ENCODE assay signal across 23 cellular contexts in the genomic region with DNA sequence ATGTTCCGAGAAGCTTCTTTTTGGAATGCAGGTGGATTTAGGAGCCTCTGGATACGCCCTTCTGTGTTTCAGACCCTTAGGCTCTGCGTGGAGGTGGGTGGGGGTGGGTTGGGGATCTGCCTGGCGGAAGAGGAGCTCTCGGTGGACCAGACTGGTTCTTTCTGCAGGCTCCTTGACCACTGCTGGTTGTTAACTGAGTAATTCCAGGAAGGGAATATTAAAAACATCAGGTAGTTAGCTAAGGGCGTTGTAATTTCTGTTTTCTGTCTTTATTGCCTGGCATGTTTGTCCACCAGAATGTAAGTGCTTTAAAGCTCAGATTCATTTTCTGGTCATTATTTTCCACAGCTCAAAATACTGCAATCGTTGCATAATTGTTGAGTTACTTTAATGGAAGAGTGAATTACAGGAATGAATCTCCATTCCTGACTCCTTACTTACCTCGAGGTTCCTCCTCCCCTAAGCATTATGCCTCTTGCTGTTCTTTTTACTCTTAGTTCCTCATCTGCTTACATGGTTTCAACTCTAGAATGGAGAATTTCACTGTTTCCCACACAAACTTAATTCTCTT. TPM values are rescaled to one million over a fixed set of nuclear protein-coding genes. Genes with fewer than 3 reads are reported as not detected.
DNase-seq lines count a peak whose midpoint lies in the region; ATAC-seq, FAIRE-seq and TF ChIP-seq lines count a peak whose summit lies in the region.
"Had no signal": no experiment of that assay in that cellular context is flagged by ENCODE, and none has a peak within 500 bp of the region (broad histone marks: within the 10 kb centered on the region; RNA-seq: fewer than 3 reads in every experiment).

No MANE protein-coding gene starts in this region.

- H4K20me1 ChIP-seq in astrocyte (ENCODE audit: insufficient read depth, low read length) (peaks cover 89% of the 10 kb centered on the region), Karpas-422 (ENCODE audit: insufficient read depth, low read depth, low read length) (peaks cover 21% of the 10 kb centered on the region; the same call in 1 of the 2 replicates)

- no peak overlapping the region for H3K27ac ChIP-seq in astrocyte (ENCODE audit: low read depth, low read length)
- H3K27ac ChIP-seq in Karpas-422 (ENCODE audit: low read length): no peak overlapping the region
- H3K27ac ChIP-seq: body of pancreas, heart right ventricle, tibial nerve had no signal

- H3K4me1 ChIP-seq in astrocyte (ENCODE audit: insufficient read depth, low read length): no peaks in the 10 kb centered on the region
- peaks cover 26% of the 10 kb centered on the region for H3K4me1 ChIP-seq in mucosa of descending colon (ENCODE audit: low read depth)
- peaks cover 10% of the 10 kb centered on the region for H3K4me1 ChIP-seq in Karpas-422 (ENCODE audit: low read length)

- H3K4me2 ChIP-seq in astrocyte (ENCODE audit: low read length): no peak overlapping the region
- no peak overlapping the region for H3K4me2 ChIP-seq in Karpas-422 (ENCODE audit: low read depth, low read length, poor library complexity, severe bottlenecking)

- H3K27me3 ChIP-seq in GM06990 (replicated peaks; ENCODE audit: control insufficient read depth, insufficient read depth, low read length) (no peaks in the 10 kb centered on the region), astrocyte (ENCODE audit: insufficient read depth, low read length) (no peaks in the 10 kb centered on the region), Karpas-422 (ENCODE audit: low read length) (peaks cover 10% of the 10 kb centered on the region)
- H3K27me3 ChIP-seq: body of pancreas, heart right ventricle, tibial nerve had no signal

- H2AFZ ChIP-seq in astrocyte (ENCODE audit: low read depth, low read length) (no peak overlapping the region), Karpas-422 (ENCODE audit: low read length) (no peak overlapping the region)

- H3K27ac Mint-ChIP-seq in IgD-negative memory B cell: peak overlapping the region in 2 of 3 donors; percentile 15 to 37
- H3K27ac Mint-ChIP-seq in astrocyte (ENCODE audit: unreplicated experiment): peak overlapping the region; percentile 64
- no peak overlapping the region for H3K27ac Mint-ChIP-seq in activated T-cell treated with anti-CD3 and anti-CD28 coated beads, Interleukin-2, amount 50 U/mL, for 24 hours

- ATAC-seq in mucosa of descending colon: peak; percentile 83
- ATAC-seq: body of pancreas; heart right ventricle; stimulated activated naive CD8-positive, alpha-beta T cell treated with anti-CD3 and anti-CD28 coated beads, Interleukin-15, Interleukin-2, amounts not matched to agents 100 U/mL and 50 U/mL, for 24 hours had no signal

- intact Hi-C loops in mucosa of descending colon (cut with DNase I, micrococcal nuclease): no loop called here

- no peaks in the 10 kb centered on the region for H3K27me3 Mint-ChIP-seq in IgD-negative memory B cell
- H3K27me3 Mint-ChIP-seq in astrocyte (ENCODE audit: low read depth, unreplicated experiment): no peaks in the 10 kb centered on the region
- no peaks in the 10 kb centered on the region for H3K27me3 Mint-ChIP-seq in activated T-cell treated with anti-CD3 and anti-CD28 coated beads, Interleukin-2, amount 50 U/mL, for 24 hours
- H3K27me3 Mint-ChIP-seq: naive thymus-derived CD8-positive, alpha-beta T cell had no signal

- DNase-seq in GM06990 (ENCODE audit: extremely low read depth, insufficient read length): no peak
- DNase-seq in astrocyte (ENCODE audit: low read depth): no peak
- peak in 1 of 3 donors; percentile 24 for DNase-seq in mucosa of descending colon
- DNase-seq in activated T-cell treated with anti-CD3 and anti-CD28 coated beads, Interleukin-2, amount 50 U/mL, for 24 hours: no peak
- DNase-seq in NCI-H226: no peak
- no peak for DNase-seq in Karpas-422
- DNase-seq in DMS 273 (lab: John Stamatoyannopoulos, UW; ENCODE audit: unreplicated experiment): no peak
- DNase-seq: activated CD4-positive, alpha-beta T cell treated with anti-CD3 and anti-CD28 coated beads, Interleukin-2, amount 50 U/mL, for 48 hours; activated naive CD4-positive, alpha-beta T cell treated with anti-CD3 and anti-CD28 coated beads, Interleukin-2, amount 50 U/mL, for 16 hours; activated T-cell treated with anti-CD3 and anti-CD28 coated beads, Interleukin-2, amount 50 U/mL, for 1 hour; body of pancreas; heart right ventricle; NCI-H1694 treated with DMSO at 0.1 percent for 48 hours; NCI-H446 treated with DMSO at 0.1 percent for 48 hours; stimulated activated CD4-positive, alpha-beta T cell treated with anti-CD3 and anti-CD28 coated beads, Interleukin-1b, Interleukin-23, amount 100 ng/mL, for 48 hours; stimulated activated naive CD8-positive, alpha-beta T cell treated with anti-CD3 and anti-CD28 coated beads, Interleukin-15, Interleukin-2, amounts not matched to agents 100 U/mL and 50 U/mL, for 24 hours; SW 1271 had no signal

- H3K4me1 Mint-ChIP-seq in IgD-negative memory B cell (peaks cover 50 to 76% (median 63%) of the 10 kb centered on the region in 3 donors), astrocyte (ENCODE audit: low read depth, unreplicated experiment) (peaks cover 48% of the 10 kb centered on the region)
- H3K4me1 Mint-ChIP-seq in activated T-cell treated with anti-CD3 and anti-CD28 coated beads, Interleukin-2, amount 50 U/mL, for 24 hours (ENCODE audit: low read depth): peaks cover 83% of the 10 kb centered on the region

- no peak for FAIRE-seq in astrocyte (lab: Jason Lieb, UNC)
- FAIRE-seq: H1, TTC549 had no signal

- H3K4me3 ChIP-seq in GM06990 (replicated peaks; ENCODE audit: low read depth, low read length) (peak overlapping the region; percentile 33; the same call in 1 of the 2 replicates), astrocyte (ENCODE audit: insufficient read depth, low read depth, low read length) (no peak overlapping the region), mucosa of descending colon (no peak overlapping the region), Karpas-422 (ENCODE audit: low read length) (no peak overlapping the region)
- H3K4me3 ChIP-seq: body of pancreas, heart right ventricle, lung, tibial nerve had no signal

- H3K4me3 Mint-ChIP-seq in IgD-negative memory B cell (peak overlapping the region in 2 of 4 donors; percentile 59 to 69), astrocyte (ENCODE audit: unreplicated experiment) (no peak overlapping the region)
- no peak overlapping the region for H3K4me3 Mint-ChIP-seq in activated T-cell treated with anti-CD3 and anti-CD28 coated beads, Interleukin-2, amount 50 U/mL, for 24 hours

- H3K9me2 ChIP-seq in Karpas-422 (replicated peaks; ENCODE audit: insufficient read depth, low read length): no peaks in the 10 kb centered on the region

- H3K79me2 ChIP-seq in astrocyte (ENCODE audit: insufficient read depth, low read length) (peaks cover 99% of the 10 kb centered on the region), Karpas-422 (ENCODE audit: low read length) (peaks cover 7% of the 10 kb centered on the region; the same call in 1 of the 2 replicates)

- no peaks in the 10 kb centered on the region for H3K36me3 ChIP-seq in GM06990 (ENCODE audit: control insufficient read depth, insufficient read depth, low read length)
- H3K36me3 ChIP-seq in astrocyte (ENCODE audit: insufficient read depth, low read length): no peaks in the 10 kb centered on the region
- no peaks in the 10 kb centered on the region for H3K36me3 ChIP-seq in mucosa of descending colon (ENCODE audit: low read depth)
- H3K36me3 ChIP-seq in Karpas-422 (ENCODE audit: insufficient read depth, low read length): no peaks in the 10 kb centered on the region
- H3K36me3 ChIP-seq: heart right ventricle, tibial nerve had no signal

- no peaks in the 10 kb centered on the region for H3K9me3 ChIP-seq in astrocyte (ENCODE audit: insufficient read depth, low read depth, low read length)
- H3K9me3 ChIP-seq in mucosa of descending colon: no peaks in the 10 kb centered on the region
- 0 out of 2 replicates have a peak, but pooled peaks cover 5% of the 10 kb centered on the region for H3K9me3 ChIP-seq in Karpas-422 (ENCODE audit: low read length)
- H3K9me3 ChIP-seq: body of pancreas had no signal

- H3K9ac ChIP-seq in astrocyte (ENCODE audit: low read length): no peak overlapping the region
- H3K9ac ChIP-seq in Karpas-422 (ENCODE audit: low read length): no peak overlapping the region

- TF ChIP-seq CTCF in GM06990 (IDR thresholded peaks at IDR 0.05; ENCODE audit: insufficient read depth, low read length, poor library complexity, severe bottlenecking): no peak
- TF ChIP-seq CTCF in astrocyte (IDR thresholded peaks at IDR 0.05; ENCODE audit: insufficient read depth, low read depth, low read length): no peak
- TF ChIP-seq CTCF in mucosa of descending colon (IDR thresholded peaks at IDR 0.05): no peak

- H3K9me3 Mint-ChIP-seq in IgD-negative memory B cell (peaks cover 0 to 4% (median 0%) of the 10 kb centered on the region in 3 donors), astrocyte (ENCODE audit: unreplicated experiment) (peaks cover 20% of the 10 kb centered on the region)
- H3K9me3 Mint-ChIP-seq in activated T-cell treated with anti-CD3 and anti-CD28 coated beads, Interleukin-2, amount 50 U/mL, for 24 hours: peaks cover 19% of the 10 kb centered on the region

- H3K36me3 Mint-ChIP-seq in IgD-negative memory B cell: peaks cover 5% of the 10 kb centered on the region
- H3K36me3 Mint-ChIP-seq in astrocyte (ENCODE audit: low read depth, unreplicated experiment): peaks cover 15% of the 10 kb centered on the region
- H3K36me3 Mint-ChIP-seq in activated T-cell treated with anti-CD3 and anti-CD28 coated beads, Interleukin-2, amount 50 U/mL, for 24 hours (ENCODE audit: low read depth): peaks cover 11% of the 10 kb centered on the region

RNA-seq across cellular contexts. Expression of a gene that starts 5.8 kb away (rescaled TPM):
- polyA plus RNA-seq in IgD-negative memory B cell: 5.3 TPM
- total RNA-seq in astrocyte (77.2 and 87.1 TPM in 2 replicates), mucosa of descending colon (10 to 100 TPM; 58.9 to 74.9 (median 71.9) TPM)
- total RNA-seq in Karpas-422 (2014; rRNA removed; shearing (Covaris generic); ENCODE audit: low replicate concordance): 4.2 and 16.4 TPM in 2 replicates
